In genomic region chr12:93390025-93390424, GRCh38 we compare ENCODE assay signal across 1 cellular context.
TF ChIP-seq lines count a peak whose summit lies in the region.

No MANE protein-coding gene starts in this region.

TF ChIP-seq in K562, 482 proteins besides CTCF, POLR2A, EP300 and RAD21 (continued from another document):
- TF ChIP-seq BRD9 (IDR thresholded peaks at IDR 0.05; ENCODE audit: low read depth, partially characterized antibody), result no peak
- TF ChIP-seq, protein P1, sequence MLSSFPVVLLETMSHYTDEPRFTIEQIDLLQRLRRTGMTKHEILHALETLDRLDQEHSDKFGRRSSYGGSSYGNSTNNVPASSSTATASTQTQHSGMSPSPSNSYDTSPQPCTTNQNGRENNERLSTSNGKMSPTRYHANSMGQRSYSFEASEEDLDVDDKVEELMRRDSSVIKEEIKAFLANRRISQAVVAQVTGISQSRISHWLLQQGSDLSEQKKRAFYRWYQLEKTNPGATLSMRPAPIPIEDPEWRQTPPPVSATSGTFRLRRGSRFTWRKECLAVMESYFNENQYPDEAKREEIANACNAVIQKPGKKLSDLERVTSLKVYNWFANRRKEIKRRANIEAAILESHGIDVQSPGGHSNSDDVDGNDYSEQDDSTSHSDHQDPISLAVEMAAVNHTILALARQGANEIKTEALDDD (IDR thresholded peaks at IDR 0.05), result no peak
- TF ChIP-seq, protein P2, sequence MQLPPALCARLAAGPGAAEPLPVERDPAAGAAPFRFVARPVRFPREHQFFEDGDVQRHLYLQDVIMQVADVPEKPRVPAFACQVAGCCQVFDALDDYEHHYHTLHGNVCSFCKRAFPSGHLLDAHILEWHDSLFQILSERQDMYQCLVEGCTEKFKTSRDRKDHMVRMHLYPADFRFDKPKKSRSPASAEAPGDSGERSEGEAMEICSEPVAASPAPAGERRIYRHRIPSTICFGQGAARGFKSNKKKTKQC (CRISPR knock-in tag; IDR thresholded peaks at IDR 0.05), result no peak
- TF ChIP-seq GTF2E2 (tag; IDR thresholded peaks at IDR 0.05), result no peak
- no peak for TF ChIP-seq RBM17 (IDR thresholded peaks at IDR 0.05; ENCODE audit: borderline replicate concordance, low read depth, low read length)
TF ChIP-seq in K562: peak in this region for 1.
